15 cellular contexts compared by ENCODE assay signal in genomic region chr9:34451545-34451944, GRCh38. TPM values are rescaled to one million over a fixed set of nuclear protein-coding genes. Genes with fewer than 3 reads are reported as not detected.
DNase-seq lines count a peak whose midpoint lies in the region; ATAC-seq lines count a peak whose summit lies in the region.
"Had no signal": no experiment of that assay in that cellular context is flagged by ENCODE, and none has a peak within 500 bp of the region (broad histone marks: within the 10 kb centered on the region; RNA-seq: fewer than 3 reads in every experiment).

No MANE protein-coding gene starts in this region.

- no peaks in the 10 kb centered on the region for H3K36me3 Mint-ChIP-seq in activated T-helper 2 cell treated with anti-CD3 and anti-CD28 coated beads, Interferon-gamma antibody, Interleukin-2, Interleukin-4, amounts not matched to agents 10 μg/mL and 5 μg/mL and 100 μg/mL, durations not matched to agents 14 hours and 24 hours and 36 hours (ENCODE audit: low read depth)

- peak; percentile 52 for ATAC-seq in HG02642 (IDR thresholded peaks at IDR 0.05; ENCODE audit: poor library complexity, unreplicated experiment)

- no peaks in the 10 kb centered on the region for H3K36me3 ChIP-seq in skeletal muscle tissue (ENCODE audit: control insufficient read depth in 3 of 3, insufficient read depth in 3 of 3, low read length in 3 of 3)

- no peaks in the 10 kb centered on the region for H3K27me3 Mint-ChIP-seq in activated T-helper 2 cell treated with anti-CD3 and anti-CD28 coated beads, Interferon-gamma antibody, Interleukin-2, Interleukin-4, amounts not matched to agents 10 μg/mL and 5 μg/mL and 100 μg/mL, durations not matched to agents 14 hours and 24 hours and 36 hours (ENCODE audit: low read depth)
- H3K27me3 Mint-ChIP-seq: naive B cell had no signal

- H3K27ac Mint-ChIP-seq in activated T-helper 2 cell treated with anti-CD3 and anti-CD28 coated beads, Interferon-gamma antibody, Interleukin-2, Interleukin-4, amounts not matched to agents 10 μg/mL and 5 μg/mL and 100 μg/mL, durations not matched to agents 14 hours and 24 hours and 36 hours, result peak overlapping the region; percentile 19

- no peak overlapping the region for H3K27ac ChIP-seq in skeletal muscle tissue (ENCODE audit: low read depth, low read length)

- no peak overlapping the region for H3K4me3 Mint-ChIP-seq in activated T-helper 2 cell treated with anti-CD3 and anti-CD28 coated beads, Interferon-gamma antibody, Interleukin-2, Interleukin-4, amounts not matched to agents 10 μg/mL and 5 μg/mL and 100 μg/mL, durations not matched to agents 14 hours and 24 hours and 36 hours (ENCODE audit: low read depth)
- H3K4me3 Mint-ChIP-seq: naive B cell had no signal

- no peak overlapping the region for H3K4me3 ChIP-seq in skeletal muscle tissue (ENCODE audit: low read length in 3 of 3)

- H3K9me3 ChIP-seq in skeletal muscle tissue (ENCODE audit: control insufficient read depth in 3 of 3, low read length in 3 of 3), result no peaks in the 10 kb centered on the region

- intact Hi-C loops in activated T-helper 2 cell treated with anti-CD3 and anti-CD28 coated beads, Interferon-gamma antibody, Interleukin-2, Interleukin-4, amounts not matched to agents 10 μg/mL and 5 μg/mL and 100 μg/mL, durations not matched to agents 14 hours and 24 hours and 36 hours (cut with micrococcal nuclease), result loop anchor here (10.0 kb wide), 2 partner anchors 663 to 1157 kb away; partner anchors contain the start of genes ATOSB and NFX1

- no peaks in the 10 kb centered on the region for H3K9me3 Mint-ChIP-seq in activated T-helper 2 cell treated with anti-CD3 and anti-CD28 coated beads, Interferon-gamma antibody, Interleukin-2, Interleukin-4, amounts not matched to agents 10 μg/mL and 5 μg/mL and 100 μg/mL, durations not matched to agents 14 hours and 24 hours and 36 hours
- H3K9me3 Mint-ChIP-seq: naive B cell had no signal

- no peaks in the 10 kb centered on the region for H3K27me3 ChIP-seq in skeletal muscle tissue (ENCODE audit: control insufficient read depth in 3 of 3, insufficient read depth in 3 of 3, low read length in 3 of 3)

- H3K4me1 ChIP-seq in skeletal muscle tissue (ENCODE audit: control insufficient read depth in 3 of 3, insufficient read depth in 3 of 3, low read length in 3 of 3), result peaks cover 39 to 64% (median 49%) of the 10 kb centered on the region in 3 donors

- DNase-seq in activated T-cell treated with anti-CD3 and anti-CD28 coated beads for 48 hours (ENCODE audit: low read depth), result peak; percentile 24
- DNase-seq in activated T-cell treated with anti-CD3 and anti-CD28 coated beads, Interleukin-2, amount 50 U/mL, for 1 hour, result no peak
- no peak for DNase-seq in activated T-helper 2 cell treated with anti-CD3 and anti-CD28 coated beads, Interferon-gamma antibody, Interleukin-2, Interleukin-4, amounts not matched to agents 10 μg/mL and 5 μg/mL and 100 μg/mL, durations not matched to agents 14 hours and 24 hours and 36 hours (ENCODE audit: low spot score)
- no peak for DNase-seq in KG1 (lab: John Stamatoyannopoulos, UW)
- DNase-seq in effector CD4-positive, alpha-beta T cell, result no peak
- no peak for DNase-seq in nucleus accumbens (lab: John Stamatoyannopoulos, UW)
- DNase-seq: activated CD8-positive, alpha-beta memory T cell treated with anti-CD3 and anti-CD28 coated beads for 24 hours; central memory CD4-positive, alpha-beta T cell; GF-D8; hypothalamus; naive B cell; NCI-H2029 treated with DMSO at 0.1 percent for 48 hours; SHP77 had no signal

- H3K4me1 Mint-ChIP-seq in activated T-helper 2 cell treated with anti-CD3 and anti-CD28 coated beads, Interferon-gamma antibody, Interleukin-2, Interleukin-4, amounts not matched to agents 10 μg/mL and 5 μg/mL and 100 μg/mL, durations not matched to agents 14 hours and 24 hours and 36 hours (ENCODE audit: low read depth), result peaks cover 31% of the 10 kb centered on the region

- H3K9ac ChIP-seq in skeletal muscle tissue (ENCODE audit: low read depth in 1 of 3, low read length in 3 of 3), result peak overlapping the region in 2 of 3 donors; percentile 27 to 52

RNA-seq across cellular contexts. Expression of gene FAM219A, which starts 6.8 kb away (rescaled TPM):
- 17.3 and 19.7 TPM in 2 replicates for total RNA-seq in activated T-helper 2 cell treated with anti-CD3 and anti-CD28 coated beads, Interferon-gamma antibody, Interleukin-2, Interleukin-4, amounts not matched to agents 10 μg/mL and 5 μg/mL and 100 μg/mL, durations not matched to agents 14 hours and 24 hours and 36 hours
- total RNA-seq in skeletal muscle tissue, result 2.6 TPM

RNA-seq across cellular contexts. Expression of gene DNAI1, which starts 7.1 kb away (rescaled TPM):
- not detected in 2 replicates for total RNA-seq in activated T-helper 2 cell treated with anti-CD3 and anti-CD28 coated beads, Interferon-gamma antibody, Interleukin-2, Interleukin-4, amounts not matched to agents 10 μg/mL and 5 μg/mL and 100 μg/mL, durations not matched to agents 14 hours and 24 hours and 36 hours
- not detected for total RNA-seq in skeletal muscle tissue
